ENCODE assay signal across 10 cellular contexts in genomic region chr15:67039349-67040075, GRCh38. TPM values are rescaled to one million over a fixed set of nuclear protein-coding genes. Genes with fewer than 3 reads are reported as not detected.
DNase-seq lines count a peak whose midpoint lies in the region; ATAC-seq, FAIRE-seq and TF ChIP-seq lines count a peak whose summit lies in the region.
"Had no signal": no experiment of that assay in that cellular context is flagged by ENCODE, and none has a peak within 500 bp of the region (broad histone marks: within the 10 kb centered on the region; RNA-seq: fewer than 3 reads in every experiment).

No MANE protein-coding gene starts in this region.

- CTCF ChIA-PET in HEK293 (lab: Yijun Ruan, JAX): interaction anchor here (0.6 kb wide), 1 partner anchor 262 kb away, joined by 3 read pairs; no protein-coding TSS in a partner anchor

- peaks cover 5% of the 10 kb centered on the region; the same call in 1 of the 2 replicates for H3K27me3 ChIP-seq in BLaER1
- H3K27me3 ChIP-seq: gastroesophageal sphincter had no signal

- TF ChIP-seq CTCF in HEK293 (tag by site-specific recombination; IDR thresholded peaks at IDR 0.05): no peak

- no peak for TF ChIP-seq POLR2A in GM12892 (IDR thresholded peaks at IDR 0.05; ENCODE audit: low read depth, low read length)

- no peak for FAIRE-seq in GM12892 (lab: Jason Lieb, UNC)
- FAIRE-seq: colon had no signal

- H3K9me3 ChIP-seq in BLaER1: no peaks in the 10 kb centered on the region
- H3K9me3 ChIP-seq in HEK293 (ENCODE audit: control insufficient read depth, insufficient read depth, low read depth, low read length): no peaks in the 10 kb centered on the region
- H3K9me3 ChIP-seq: gastroesophageal sphincter had no signal

- H3K4me3 ChIP-seq in BLaER1 (no peak overlapping the region), HEK293 (ENCODE audit: low read depth, low read length) (no peak overlapping the region)
- H3K4me3 ChIP-seq: gastroesophageal sphincter had no signal

- DNase-seq in activated naive CD4-positive, alpha-beta T cell treated with anti-CD3 and anti-CD28 coated beads, Interleukin-2, amount 50 U/mL, for 72 hours (ENCODE audit: low spot score in 2 of 2): no peak
- DNase-seq in left lobe of liver (ENCODE audit: low spot score) (no peak), GM12892 (ENCODE audit: insufficient read length) (no peak), AG08396 (ENCODE audit: low spot score) (no peak)

- H3K4me1 ChIP-seq in BLaER1 (peaks cover 42% of the 10 kb centered on the region), HEK293 (ENCODE audit: control insufficient read depth, insufficient read depth, low read length) (peaks cover 16% of the 10 kb centered on the region)

- H3K9ac ChIP-seq in BLaER1: no peak overlapping the region

- H3K27ac ChIP-seq in BLaER1 (no peak overlapping the region), HEK293 (ENCODE audit: extremely low read depth, low read depth, low read length) (no peak overlapping the region)
- H3K27ac ChIP-seq: gastroesophageal sphincter had no signal

- peaks cover under 1% of the 10 kb centered on the region; the same call in 1 of the 2 replicates for H4K20me1 ChIP-seq in BLaER1

- ATAC-seq in activated naive CD4-positive, alpha-beta T cell treated with anti-CD3 and anti-CD28 coated beads, Interleukin-2, amount 50 U/mL, for 72 hours: peak; percentile 33 to 87
- ATAC-seq in left lobe of liver (peak; percentile 5), HG03342 (IDR thresholded peaks at IDR 0.05; ENCODE audit: unreplicated experiment) (no peak), GM21737 (IDR thresholded peaks at IDR 0.05; ENCODE audit: unreplicated experiment) (no peak)
- ATAC-seq: gastroesophageal sphincter had no signal

- no peaks in the 10 kb centered on the region for H3K9me3 Mint-ChIP-seq in activated naive CD4-positive, alpha-beta T cell treated with anti-CD3 and anti-CD28 coated beads, Interleukin-2, amount 50 U/mL, for 72 hours

- no peaks in the 10 kb centered on the region for H3K36me3 Mint-ChIP-seq in activated naive CD4-positive, alpha-beta T cell treated with anti-CD3 and anti-CD28 coated beads, Interleukin-2, amount 50 U/mL, for 72 hours

- peak overlapping the region in 1 of 2 donors; percentile 24 for H3K27ac Mint-ChIP-seq in activated naive CD4-positive, alpha-beta T cell treated with anti-CD3 and anti-CD28 coated beads, Interleukin-2, amount 50 U/mL, for 72 hours

- H3K36me3 ChIP-seq in BLaER1 (no peaks in the 10 kb centered on the region), HEK293 (ENCODE audit: control insufficient read depth in 2 of 2, insufficient read depth in 1 of 2, low read length in 2 of 2) (no peaks in the 10 kb centered on the region)
- H3K36me3 ChIP-seq: gastroesophageal sphincter had no signal

- POLR2A ChIA-PET in HEK293 (lab: Yijun Ruan, JAX): no interaction called here

- H3K4me2 ChIP-seq in BLaER1: peak overlapping the region; percentile 43

TF ChIP-seq in HEK293, 187 proteins besides CTCF, POLR2A, EP300 and RAD21:
- TF ChIP-seq TRIM28 (IDR thresholded peaks at IDR 0.05; ENCODE audit: borderline replicate concordance, low read length) (peak; percentile 57; the same call in 1 of the 2 replicates), ZNF223 (tag by site-specific recombination; IDR thresholded peaks at IDR 0.05) (no peak), ZNF341 (tag by site-specific recombination; IDR thresholded peaks at IDR 0.05; ENCODE audit: low read depth) (0 out of 2 replicates have a peak, but pooled peaks have one; percentile 10), GLIS1 (tag by site-specific recombination; IDR thresholded peaks at IDR 0.05) (peak; percentile 46; the same call in 1 of the 2 replicates), ZNF518A (tag by site-specific recombination; conservative IDR thresholded peaks at IDR 0.05; ENCODE audit: low read depth) (no peak), ZIC2 (tag by site-specific recombination; IDR thresholded peaks at IDR 0.05) (peak; percentile 45)

RNA-seq across cellular contexts. Expression of gene SMAD3, which starts 25.9 kb away (rescaled TPM):
- total RNA-seq in activated naive CD4-positive, alpha-beta T cell treated with anti-CD3 and anti-CD28 coated beads, Interleukin-2, amount 50 U/mL, for 72 hours: 10 to 100 TPM; 15.4 to 75.9 TPM
- 17.1 TPM for total RNA-seq in left lobe of liver
- 20.6 TPM for polyA plus RNA-seq in GM12892 (2012; ENCODE audit: missing spikeins)

Comparison
In these comparisons a context has a peak if more than half of its experiments do, and no peak if none do; other contexts are left out.
1. ATAC-seq: peak in activated naive CD4-positive, alpha-beta T cell treated with anti-CD3 and anti-CD28 coated beads, Interleukin-2, amount 50 U/mL, for 72 hours (2 of 2) and left lobe of liver (single experiment); none in HG03342 (single experiment) and GM21737 (single experiment).